Comparison of ENCODE assay signal across 9 cellular contexts in the genomic region with DNA sequence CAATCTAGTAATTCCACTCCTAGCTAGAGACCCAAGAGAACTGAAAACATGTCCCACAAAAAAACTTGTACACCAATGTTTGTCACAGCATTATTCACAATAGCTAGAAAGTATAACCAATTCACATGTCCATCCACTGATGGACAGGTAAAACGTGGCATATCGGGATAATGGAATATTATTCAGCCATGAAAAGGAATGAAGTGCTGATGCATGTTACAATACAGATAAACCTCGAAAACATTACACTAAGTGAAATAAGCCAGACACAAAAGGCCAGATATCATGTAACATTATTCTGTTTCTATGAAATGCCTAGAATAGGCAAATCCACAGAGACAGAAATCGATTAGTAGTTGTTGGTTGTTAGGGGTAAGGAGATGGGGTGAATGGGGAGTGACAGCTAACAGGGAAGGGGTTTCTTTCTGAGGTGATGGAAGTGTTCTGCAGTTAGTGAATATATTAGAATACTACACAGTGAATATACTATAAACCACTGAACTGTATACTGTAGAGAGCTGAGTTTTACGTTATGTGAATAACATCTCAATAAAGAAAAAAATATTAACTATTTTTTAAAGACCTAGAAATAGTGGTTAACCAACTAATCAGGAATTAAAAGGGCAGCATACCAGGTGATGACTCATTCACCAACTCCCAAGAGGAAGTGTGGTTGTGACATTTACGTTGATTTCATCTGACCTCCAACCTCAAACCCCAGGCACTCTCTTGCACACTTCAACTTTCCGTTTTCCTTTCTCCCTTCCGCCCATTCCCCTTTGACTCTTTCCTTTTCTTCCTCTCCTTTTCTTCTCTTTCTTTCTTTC.
DNase-seq lines count a peak whose midpoint lies in the region; ATAC-seq and TF ChIP-seq lines count a peak whose summit lies in the region.
"Had no signal": no experiment of that assay in that cellular context is flagged by ENCODE, and none has a peak within 500 bp of the region (broad histone marks: within the 10 kb centered on the region; RNA-seq: fewer than 3 reads in every experiment).

No MANE protein-coding gene starts in this region.

- H3K4me3 Mint-ChIP-seq in stimulated activated naive CD8-positive, alpha-beta T cell treated with anti-CD3 and anti-CD28 coated beads, Interleukin-15, Interleukin-2, amounts not matched to agents 100 ng/mL and 50 ng/mL, for 24 hours: peak overlapping the region; percentile 20
- H3K4me3 Mint-ChIP-seq: activated naive CD4-positive, alpha-beta T cell treated with anti-CD3 and anti-CD28 coated beads, Interleukin-2, amount 50 U/mL, for 24 hours had no signal

- no peaks in the 10 kb centered on the region for H3K27me3 ChIP-seq in HAP-1 (ENCODE audit: low read depth)

- in situ Hi-C loops in HAP-1 (cut with MboI; ENCODE audit: low sequenced_read_pairs): no loop called here

- peaks cover 12% of the 10 kb centered on the region for H3K27me3 Mint-ChIP-seq in stimulated activated naive CD8-positive, alpha-beta T cell treated with anti-CD3 and anti-CD28 coated beads, Interleukin-15, Interleukin-2, amounts not matched to agents 100 ng/mL and 50 ng/mL, for 24 hours
- H3K27me3 Mint-ChIP-seq: activated naive CD4-positive, alpha-beta T cell treated with anti-CD3 and anti-CD28 coated beads, Interleukin-2, amount 50 U/mL, for 24 hours had no signal

- no peaks in the 10 kb centered on the region for H3K36me3 Mint-ChIP-seq in stimulated activated naive CD8-positive, alpha-beta T cell treated with anti-CD3 and anti-CD28 coated beads, Interleukin-15, Interleukin-2, amounts not matched to agents 100 ng/mL and 50 ng/mL, for 24 hours (ENCODE audit: low read depth)
- H3K36me3 Mint-ChIP-seq: activated naive CD4-positive, alpha-beta T cell treated with anti-CD3 and anti-CD28 coated beads, Interleukin-2, amount 50 U/mL, for 24 hours had no signal

- H3K27ac ChIP-seq in KOPT-K1 (ENCODE audit: low read depth, low read length, poor library complexity, severe bottlenecking): peak overlapping the region; percentile 87

- TF ChIP-seq CTCF in cardiac fibroblast (IDR thresholded peaks at IDR 0.05; ENCODE audit: low read depth, low read length): no peak

- no peak overlapping the region for H3K4me3 ChIP-seq in cardiac fibroblast (replicated peaks in 1 of 2; ENCODE audit: low read depth in 2 of 2, low read length in 2 of 2)
- H3K4me3 ChIP-seq in HAP-1: no peak overlapping the region

- no peaks in the 10 kb centered on the region for H3K4me1 ChIP-seq in HAP-1

- ATAC-seq in GM19025 (IDR thresholded peaks at IDR 0.05; ENCODE audit: low read depth, unreplicated experiment): peak; percentile 45

- H3K9me3 Mint-ChIP-seq in stimulated activated naive CD8-positive, alpha-beta T cell treated with anti-CD3 and anti-CD28 coated beads, Interleukin-15, Interleukin-2, amounts not matched to agents 100 ng/mL and 50 ng/mL, for 24 hours: no peaks in the 10 kb centered on the region
- H3K9me3 Mint-ChIP-seq: activated naive CD4-positive, alpha-beta T cell treated with anti-CD3 and anti-CD28 coated beads, Interleukin-2, amount 50 U/mL, for 24 hours had no signal

- peak; percentile 40 for DNase-seq in AG08396 (ENCODE audit: low spot score)
- peak; percentile 60 to 88 for DNase-seq in cardiac fibroblast (ENCODE audit: low read depth in 2 of 2)
- DNase-seq in epidermal melanocyte (ENCODE audit: insufficient read length, low spot score): no peak
- DNase-seq in dedifferentiated amniotic fluid mesenchymal stem cell (ENCODE audit: extremely low spot score): no peak
- DNase-seq in HAP-1 (ENCODE audit: low spot score in 2 of 2): no peak

- peaks cover 50% of the 10 kb centered on the region for H3K4me1 Mint-ChIP-seq in stimulated activated naive CD8-positive, alpha-beta T cell treated with anti-CD3 and anti-CD28 coated beads, Interleukin-15, Interleukin-2, amounts not matched to agents 100 ng/mL and 50 ng/mL, for 24 hours (ENCODE audit: low read depth)
- H3K4me1 Mint-ChIP-seq: activated naive CD4-positive, alpha-beta T cell treated with anti-CD3 and anti-CD28 coated beads, Interleukin-2, amount 50 U/mL, for 24 hours had no signal

- H3K36me3 ChIP-seq in KOPT-K1 (ENCODE audit: insufficient read depth, low read length) (no peaks in the 10 kb centered on the region), HAP-1 (replicated peaks) (no peaks in the 10 kb centered on the region)

- H3K27ac Mint-ChIP-seq in stimulated activated naive CD8-positive, alpha-beta T cell treated with anti-CD3 and anti-CD28 coated beads, Interleukin-15, Interleukin-2, amounts not matched to agents 100 ng/mL and 50 ng/mL, for 24 hours: peak overlapping the region; percentile 84
- H3K27ac Mint-ChIP-seq: activated naive CD4-positive, alpha-beta T cell treated with anti-CD3 and anti-CD28 coated beads, Interleukin-2, amount 50 U/mL, for 24 hours had no signal

- H3K9me3 ChIP-seq in KOPT-K1 (ENCODE audit: insufficient read depth, low read length, poor library complexity, severe bottlenecking) (no peaks in the 10 kb centered on the region), HAP-1 (no peaks in the 10 kb centered on the region)

Comparison
In these comparisons a context has a peak if more than half of its experiments do, and no peak if none do; other contexts are left out.
1. DNase-seq: peak in AG08396 (single experiment) and cardiac fibroblast (2 of 2); none in epidermal melanocyte (single experiment), dedifferentiated amniotic fluid mesenchymal stem cell (single experiment) and HAP-1 (0 of 2).